Comparison of ENCODE assay signal across 8 cellular contexts in genomic region chr1:72282690-72283203, GRCh38. TPM values are rescaled to one million over a fixed set of nuclear protein-coding genes. Genes with fewer than 3 reads are reported as not detected.
DNase-seq lines count a peak whose midpoint lies in the region; ATAC-seq lines count a peak whose summit lies in the region.

No MANE protein-coding gene starts in this region.

- peaks cover 13 to 18% (median 16%) of the 10 kb centered on the region in 4 donors for H3K4me1 Mint-ChIP-seq in CD4-positive, alpha-beta memory T cell

- H3K36me3 Mint-ChIP-seq in CD4-positive, alpha-beta memory T cell: no peaks in the 10 kb centered on the region

- POLR2A ChIA-PET in CD4-positive, alpha-beta memory T cell (lab: Charles Lee; ENCODE audit: partially characterized antibody): no interaction called here

- peaks cover 0 to 9% of the 10 kb centered on the region in 2 donors for H3K27me3 Mint-ChIP-seq in CD4-positive, alpha-beta memory T cell

- no peaks in the 10 kb centered on the region for H3K36me3 ChIP-seq in CD4-positive, alpha-beta memory T cell (ENCODE audit: insufficient read depth, low read length)

- peaks cover 7% of the 10 kb centered on the region for H3K4me1 ChIP-seq in CD4-positive, alpha-beta memory T cell (ENCODE audit: insufficient read depth, low read length)
- H3K4me1 ChIP-seq in mononuclear cell (ENCODE audit: insufficient read depth, low read length): peaks cover 31% of the 10 kb centered on the region

- H3K9me3 ChIP-seq in CD4-positive, alpha-beta memory T cell (ENCODE audit: control insufficient read depth in 1 of 2, low read length in 2 of 2): no peaks in the 10 kb centered on the region
- H3K9me3 ChIP-seq in mononuclear cell (ENCODE audit: low read depth, low read length): no peaks in the 10 kb centered on the region

- H3K27ac Mint-ChIP-seq in CD4-positive, alpha-beta memory T cell: no peak overlapping the region

- CTCF ChIA-PET in CD4-positive, alpha-beta memory T cell (lab: Charles Lee; ENCODE audit: partially characterized antibody): no interaction called here

- H3K4me3 Mint-ChIP-seq in CD4-positive, alpha-beta memory T cell: peak overlapping the region in 1 of 8 donors; percentile 69

- intact Hi-C loops in CD4-positive, alpha-beta memory T cell (cut with micrococcal nuclease): no loop called here

- DNase-seq in CD4-positive, alpha-beta memory T cell: peak; percentile 42 to 57 (median 52)
- DNase-seq in NCI-H69 (lab: John Stamatoyannopoulos, UW) (peak; percentile 92), activated T-cell treated with anti-CD3 and anti-CD28 coated beads for 24 hours (ENCODE audit: low read depth) (peak; percentile 43)
- DNase-seq in stimulated activated naive CD4-positive, alpha-beta T cell (lab: John Stamatoyannopoulos, UW): peak; percentile 10 to 62 (median 40)

- H3K9me3 Mint-ChIP-seq in CD4-positive, alpha-beta memory T cell: peaks cover 0 to 7% (median under 1%) of the 10 kb centered on the region in 8 donors

- H3K27me3 ChIP-seq in CD4-positive, alpha-beta memory T cell (ENCODE audit: insufficient read depth, low read length): peaks cover 3% of the 10 kb centered on the region
- H3K27me3 ChIP-seq in mononuclear cell (ENCODE audit: insufficient read depth, low read length): peaks cover 3% of the 10 kb centered on the region

- peak overlapping the region in 1 of 2 donors; percentile 14 for H3K4me3 ChIP-seq in CD4-positive, alpha-beta memory T cell (ENCODE audit: low read length in 2 of 2)
- peak overlapping the region; percentile 67 for H3K4me3 ChIP-seq in mononuclear cell (ENCODE audit: low read length)

- ATAC-seq in GM19463 (IDR thresholded peaks at IDR 0.05; ENCODE audit: unreplicated experiment) (peak; percentile 69), HG03521 (IDR thresholded peaks at IDR 0.05; ENCODE audit: unreplicated experiment) (peak; percentile 80), esophagus mucosa (peak; percentile 92)

- H3K27ac ChIP-seq in CD4-positive, alpha-beta memory T cell (ENCODE audit: low read depth, low read length): no peak overlapping the region

RNA-seq across cellular contexts. Expression of gene NEGR1, which starts 0.4 kb away (rescaled TPM):
- not detected for total RNA-seq in CD4-positive, alpha-beta memory T cell
- polyA plus RNA-seq in CD4-positive, alpha-beta memory T cell: not detected
- total RNA-seq in esophagus mucosa (0.16 TPM), mononuclear cell (0.31 TPM)

Comparison
In these comparisons a context has a peak if more than half of its experiments do, and no peak if none do; other contexts are left out.
1. DNase-seq: peak in every context shown above with its lines; median percentile 92 in NCI-H69; 52 in CD4-positive, alpha-beta memory T cell; 43 in activated T-cell treated with anti-CD3 and anti-CD28 coated beads for 24 hours; 40 in stimulated activated naive CD4-positive, alpha-beta T cell.